In genomic region chr11:64841592-64842365, GRCh38 we compare ENCODE assay signal across 1 cellular context.
TF ChIP-seq lines count a peak whose summit lies in the region.

No MANE protein-coding gene starts in this region.

TF ChIP-seq in WTC11, 78 proteins besides CTCF, POLR2A, EP300 and RAD21 (continued from another document):
- TF ChIP-seq PRDM15 (CRISPR knock-in tag; IDR thresholded peaks at IDR 0.05) (no peak), ATF6 (CRISPR knock-in tag; IDR thresholded peaks at IDR 0.05) (no peak), NR3C1 (CRISPR knock-in tag; conservative IDR thresholded peaks at IDR 0.05; ENCODE audit: low read depth) (no peak), IRF2 (CRISPR knock-in tag; IDR thresholded peaks at IDR 0.05; ENCODE audit: borderline replicate concordance, low read depth) (no peak), HMGA2 (CRISPR knock-in tag; IDR thresholded peaks at IDR 0.05) (no peak), HMGXB4 (CRISPR knock-in tag; IDR thresholded peaks at IDR 0.05) (no peak), GTF2I (CRISPR knock-in tag; conservative IDR thresholded peaks at IDR 0.05) (no peak), CREM (CRISPR knock-in tag; IDR thresholded peaks at IDR 0.05) (no peak), ZNF512 (CRISPR knock-in tag; IDR thresholded peaks at IDR 0.05; ENCODE audit: borderline replicate concordance) (no peak), ARID4B (CRISPR knock-in tag; IDR thresholded peaks at IDR 0.05; ENCODE audit: borderline replicate concordance) (no peak), ZNF416 (CRISPR knock-in tag; IDR thresholded peaks at IDR 0.05) (no peak), RORB (CRISPR knock-in tag; IDR thresholded peaks at IDR 0.05) (no peak), PREB (CRISPR knock-in tag; IDR thresholded peaks at IDR 0.05; ENCODE audit: borderline replicate concordance) (no peak), PRRX2 (CRISPR knock-in tag; IDR thresholded peaks at IDR 0.05) (no peak), SMAD4 (CRISPR knock-in tag; IDR thresholded peaks at IDR 0.05) (no peak), ETV6 (CRISPR knock-in tag; IDR thresholded peaks at IDR 0.05) (no peak), NFYB (CRISPR knock-in tag; conservative IDR thresholded peaks at IDR 0.05; ENCODE audit: low read depth) (no peak)
TF ChIP-seq in WTC11: peak in this region for 0.
